In the genomic region with DNA sequence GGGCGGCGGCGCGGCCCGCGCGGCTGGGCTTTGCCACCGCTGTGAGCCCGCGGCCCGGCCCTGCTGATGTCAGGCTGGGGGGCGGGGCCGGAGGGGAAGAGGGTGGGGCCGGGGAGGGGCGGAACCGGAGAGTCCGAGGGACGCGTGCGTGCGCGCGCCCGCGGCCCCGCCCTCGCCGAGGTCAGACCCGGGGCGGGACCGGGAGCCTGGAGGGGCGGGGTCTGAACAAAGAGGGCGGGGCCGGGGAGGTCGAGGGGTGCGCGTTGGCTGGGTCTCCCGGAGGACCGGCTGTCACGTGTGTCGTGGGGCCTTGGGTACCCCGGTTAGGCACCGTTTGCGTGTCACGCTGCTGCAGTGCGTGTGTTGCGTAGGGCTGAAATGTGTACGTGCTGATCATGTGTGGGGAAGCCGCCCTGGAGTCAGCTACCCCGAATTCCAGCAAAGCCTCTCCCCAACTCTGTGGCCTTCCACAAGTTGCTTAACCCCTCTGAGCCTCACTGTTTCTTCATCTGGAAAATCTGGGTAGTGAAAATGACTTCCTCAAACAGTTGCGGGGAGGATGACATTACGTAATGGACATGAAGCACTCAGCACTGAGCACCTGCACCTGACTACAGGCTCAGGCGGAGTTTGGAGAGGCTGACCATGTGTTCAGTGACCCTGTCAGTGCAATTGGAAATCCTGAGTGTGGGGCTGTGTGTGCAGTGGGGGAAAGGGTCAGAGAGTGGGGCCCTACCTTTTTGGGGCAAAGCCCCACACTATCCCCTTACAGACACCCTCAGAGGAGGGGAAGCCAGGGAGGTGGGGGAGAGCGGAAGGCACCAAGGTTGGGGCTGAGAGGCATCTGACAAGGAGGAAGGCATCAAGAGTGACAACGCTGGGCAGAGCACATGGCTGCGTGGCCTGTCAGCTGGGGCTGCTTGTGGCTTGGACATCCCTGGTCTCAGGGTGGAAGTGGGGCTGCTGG, we compare ENCODE assay signal across 8 cellular contexts. TPM values are rescaled to one million over a fixed set of nuclear protein-coding genes. Genes with fewer than 3 reads are reported as not detected.
DNase-seq lines count a peak whose midpoint lies in the region; ATAC-seq and TF ChIP-seq lines count a peak whose summit lies in the region.

A gene (minus strand): TSS at position 41 of the 967 bp plus-strand sequence. CDS start 86 bp downstream, outside the sequence.

- H3K36me3 ChIP-seq in adipocyte (ENCODE audit: control insufficient read depth, insufficient read depth, low read length, severe bottlenecking) (no peaks in the 10 kb centered on the region), tibial nerve (no peaks in the 10 kb centered on the region)

- H3K9ac ChIP-seq in adipocyte (ENCODE audit: low read length): peak within 1 kb of the TSS; percentile 86

- peak; percentile 55 for ATAC-seq in HG02610 (IDR thresholded peaks at IDR 0.05; ENCODE audit: unreplicated experiment)

- DNase-seq in GM04504 (ENCODE audit: low read depth) (peak; percentile 68), NCI-H1105 treated with DMSO at 0.1 percent for 48 hours (lab: John Stamatoyannopoulos, UW) (peak; percentile 64), T-helper 1 cell (peak; percentile 85 to 93 (median 89)), adipocyte (ENCODE audit: low read depth) (peak; percentile 97), cardiac septum (ENCODE audit: low spot score) (peak; percentile 95), pons (ENCODE audit: low spot score) (peak; percentile 90), tibial nerve (ENCODE audit: low spot score in 2 of 2) (peak; percentile 86 to 88)

- no peak for TF ChIP-seq CTCF in tibial nerve (IDR thresholded peaks at IDR 0.05)

- intact Hi-C loops in cardiac septum (cut with DNase I): loop anchor here (2.0 kb wide), 1 partner anchor 27 kb away; no protein-coding TSS in a partner anchor

- H3K4me1 ChIP-seq in adipocyte (ENCODE audit: control insufficient read depth, insufficient read depth, low read length) (peaks cover 59% of the 10 kb centered on the region), tibial nerve (peaks cover 0 to 83% (median 70%) of the 10 kb centered on the region in 4 donors)

- peak within 1 kb of the TSS; percentile 90 to 94 (median 90) for H3K27ac ChIP-seq in tibial nerve

- WGBS in tibial nerve, 2 donors: 12 to 18% methylated on average over 44 to 45 of the region's 56 CpGs

- no peak for TF ChIP-seq POLR2A in tibial nerve (IDR thresholded peaks at IDR 0.05)

- TF ChIP-seq EP300 in tibial nerve (IDR thresholded peaks at IDR 0.05): peak in 1 of 2 donors; percentile 64

- H3K9me3 ChIP-seq in adipocyte (ENCODE audit: control insufficient read depth, low read length) (no peaks in the 10 kb centered on the region), tibial nerve (no peaks in the 10 kb centered on the region)

- no peaks in the 10 kb centered on the region for H3K27me3 ChIP-seq in adipocyte (replicated peaks; ENCODE audit: control insufficient read depth, insufficient read depth, low read length)
- H3K27me3 ChIP-seq in tibial nerve: no peaks in the 10 kb centered on the region

- H3K4me3 ChIP-seq in adipocyte (ENCODE audit: low read length) (peak within 1 kb of the TSS; percentile 80), tibial nerve (peak within 1 kb of the TSS; percentile 75 to 92 (median 84))

RNA-seq across cellular contexts. Expression of the gene that starts here (rescaled TPM):
- total RNA-seq in cardiac septum: 23.9 TPM
- total RNA-seq in tibial nerve: 10 to 100 TPM; 34.5 to 60.0 (median 48.7) TPM

Comparison
In these comparisons a context has a peak if more than half of its experiments do, and no peak if none do; other contexts are left out.
1. Peak in every context shown above with its lines: DNase-seq, ATAC-seq, H3K4me3 ChIP-seq and H3K27ac ChIP-seq.